In the genomic region with DNA sequence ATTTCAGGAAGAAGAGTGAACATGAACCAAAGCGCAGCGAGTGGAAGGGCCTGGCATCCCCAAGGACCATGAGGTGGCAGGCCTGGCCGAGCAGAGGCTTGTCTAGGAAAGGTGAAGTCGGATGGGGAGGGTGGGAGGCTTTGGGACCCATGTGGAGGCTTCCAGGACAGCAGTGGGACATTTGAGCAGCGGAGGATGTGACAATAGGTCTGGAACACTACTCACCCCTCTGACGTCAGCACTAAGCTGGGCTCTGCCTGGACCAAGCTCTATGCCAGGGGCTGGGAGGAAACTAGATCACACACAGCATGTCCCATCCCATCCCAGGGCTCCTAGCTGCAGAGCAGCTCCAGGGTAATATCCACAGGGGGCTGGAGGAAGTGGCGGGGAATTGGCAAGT, we compare ENCODE assay signal across 16 cellular contexts.
DNase-seq lines count a peak whose midpoint lies in the region; TF ChIP-seq lines count a peak whose summit lies in the region.
"Had no signal": no experiment of that assay in that cellular context is flagged by ENCODE, and none has a peak within 500 bp of the region (broad histone marks: within the 10 kb centered on the region; RNA-seq: fewer than 3 reads in every experiment).

No MANE protein-coding gene starts in this region.

- H3K27ac Mint-ChIP-seq in type B pancreatic cell = peak overlapping the region; percentile 66
- H3K27ac Mint-ChIP-seq: B cell had no signal

- H3K36me3 ChIP-seq in Loucy (ENCODE audit: insufficient read depth, low read length) = no peaks in the 10 kb centered on the region
- H3K36me3 ChIP-seq in neuronal stem cell (replicated peaks in 1 of 2; ENCODE audit: control insufficient read depth in 2 of 2, insufficient read depth in 2 of 2, low read length in 2 of 2) = no peaks in the 10 kb centered on the region

- H3K4me2 ChIP-seq in Loucy (ENCODE audit: low read depth, low read length, poor library complexity, severe bottlenecking) (no peak overlapping the region), neuronal stem cell (ENCODE audit: insufficient read depth, low read length, poor library complexity, severe bottlenecking) (no peak overlapping the region)

- H4K91ac ChIP-seq in neuronal stem cell (ENCODE audit: low read depth, low read length, poor library complexity) = no peak overlapping the region

- no peaks in the 10 kb centered on the region for H3K9me2 ChIP-seq in Loucy (replicated peaks; ENCODE audit: low read depth, low read length)

- in situ Hi-C loops in KBM-7 (cut with MboI; ENCODE audit: low pct_unique_long_range_greater_than_20kb, low sequenced_read_pairs) = no loop called here

- no peaks in the 10 kb centered on the region for H4K20me1 ChIP-seq in Loucy (ENCODE audit: insufficient read depth, low read length, poor library complexity, severe bottlenecking)

- H3K4me1 Mint-ChIP-seq in type B pancreatic cell (ENCODE audit: unreplicated experiment) = peaks cover 8% of the 10 kb centered on the region
- H3K4me1 Mint-ChIP-seq: B cell; CD4-positive, alpha-beta memory T cell had no signal

- H2BK5ac ChIP-seq in neuronal stem cell (ENCODE audit: low read length) = no peak overlapping the region

- peaks cover 36% of the 10 kb centered on the region for H3K4me1 ChIP-seq in Loucy (ENCODE audit: insufficient read depth, low read length, poor library complexity, severe bottlenecking)
- H3K4me1 ChIP-seq in neuronal stem cell (ENCODE audit: control insufficient read depth in 2 of 2, insufficient read depth in 1 of 2, low read depth in 1 of 2, low read length in 2 of 2) = peaks cover 0 to 5% of the 10 kb centered on the region in 2 donors

- DNase-seq in ELF-1 (ENCODE audit: low read depth, low spot score) = peak; percentile 4
- DNase-seq in neuronal stem cell (ENCODE audit: low spot score) = no peak
- DNase-seq in type B pancreatic cell (ENCODE audit: extremely low spot score, unreplicated experiment) = no peak
- DNase-seq in KBM-7 = no peak
- DNase-seq in UCSD-AML1 (lab: John Stamatoyannopoulos, UW; ENCODE audit: unreplicated experiment) = no peak
- no peak for DNase-seq in T-helper 2 cell
- DNase-seq: CD4-positive, alpha-beta memory T cell; DMS79; EL; GDM1; HCEC 1CT; KG1 had no signal

- H3K79me1 ChIP-seq in neuronal stem cell (ENCODE audit: low read depth, low read length) = no peaks in the 10 kb centered on the region

- no peak overlapping the region for H2AK5ac ChIP-seq in neuronal stem cell (ENCODE audit: low read depth, low read length)

- H3K79me2 ChIP-seq in Loucy (ENCODE audit: insufficient read depth, low read length) = no peaks in the 10 kb centered on the region

- H3K9me3 ChIP-seq in Loucy (ENCODE audit: insufficient read depth, low read depth, low read length) (no peaks in the 10 kb centered on the region), neuronal stem cell (replicated peaks in 1 of 2; ENCODE audit: control insufficient read depth in 2 of 2, insufficient read depth in 1 of 2, low read depth in 1 of 2, low read length in 2 of 2) (no peaks in the 10 kb centered on the region)

- peaks cover 9% of the 10 kb centered on the region for H3K36me3 Mint-ChIP-seq in type B pancreatic cell
- H3K36me3 Mint-ChIP-seq: CD4-positive, alpha-beta memory T cell had no signal

- H3K14ac ChIP-seq in neuronal stem cell (ENCODE audit: low read length) = no peak overlapping the region

- H3K4me3 ChIP-seq in Loucy (ENCODE audit: low read length, poor library complexity, severe bottlenecking) (no peak overlapping the region), neuronal stem cell (ENCODE audit: low read length in 2 of 2) (no peak overlapping the region)

- no peak overlapping the region for H3K4ac ChIP-seq in neuronal stem cell (ENCODE audit: low read length)

- TF ChIP-seq CTCF in Loucy (conservative IDR thresholded peaks at IDR 0.05; ENCODE audit: low read length) (no peak), type B pancreatic cell (conservative IDR thresholded peaks at IDR 0.05) (no peak)

- no peak overlapping the region for H2BK12ac ChIP-seq in neuronal stem cell (ENCODE audit: low read length)

- no peak overlapping the region for H4K8ac ChIP-seq in neuronal stem cell (ENCODE audit: low read depth, low read length)

- H3K27ac ChIP-seq in neuronal stem cell (replicated peaks; ENCODE audit: low read length) = no peak overlapping the region
- H3K27ac ChIP-seq: C4-2B, HL-60 had no signal

- H3K9ac ChIP-seq in Loucy (ENCODE audit: low read depth, low read length, poor library complexity, severe bottlenecking) (peak overlapping the region; percentile 38), neuronal stem cell (ENCODE audit: low read depth, low read length, poor library complexity) (no peak overlapping the region)

- H3K4me3 Mint-ChIP-seq in type B pancreatic cell = no peak overlapping the region
- H3K4me3 Mint-ChIP-seq: B cell; CD4-positive, alpha-beta memory T cell had no signal

- H3F3A ChIP-seq in Loucy (ENCODE audit: low read depth) = no peaks in the 10 kb centered on the region

- no peaks in the 10 kb centered on the region for H3K9me3 Mint-ChIP-seq in type B pancreatic cell

- H2AFZ ChIP-seq in Loucy (ENCODE audit: low read length) = peak overlapping the region; percentile 23; the same call in 1 of the 2 replicates
- H2AFZ ChIP-seq in neuronal stem cell (ENCODE audit: low read length) = no peak overlapping the region

- H3K23ac ChIP-seq in neuronal stem cell (ENCODE audit: low read depth, low read length, poor library complexity) = no peak overlapping the region

- no peak overlapping the region for H2BK120ac ChIP-seq in neuronal stem cell (ENCODE audit: low read depth, low read length)

- peaks cover 7% of the 10 kb centered on the region for H3K27me3 Mint-ChIP-seq in type B pancreatic cell

- H2BK15ac ChIP-seq in neuronal stem cell (ENCODE audit: low read length) = peak overlapping the region; percentile 12

- no peak overlapping the region for H3K18ac ChIP-seq in neuronal stem cell (ENCODE audit: low read length)

- no CpG with 5 or more reads among the region's 7 CpGs for WGBS in neuronal stem cell (ENCODE audit: extremely low coverage in 2 of 2, insufficient read length in 2 of 2, insufficient replicate concordance in 1 of 2), 2 donors

- no peaks in the 10 kb centered on the region for H3K27me3 ChIP-seq in Loucy (ENCODE audit: insufficient read depth, low read length, poor library complexity, severe bottlenecking)
- no peaks in the 10 kb centered on the region for H3K27me3 ChIP-seq in neuronal stem cell (ENCODE audit: control insufficient read depth in 3 of 3, insufficient read depth in 3 of 3, low read depth in 1 of 3, low read length in 3 of 3)
